ENCODE assay signal across 22 cellular contexts in genomic region chr5:76174101-76174500, GRCh38.
DNase-seq lines count a peak whose midpoint lies in the region; ATAC-seq and TF ChIP-seq lines count a peak whose summit lies in the region.
"Had no signal": no experiment of that assay in that cellular context is flagged by ENCODE, and none has a peak within 500 bp of the region (broad histone marks: within the 10 kb centered on the region; RNA-seq: fewer than 3 reads in every experiment).

No MANE protein-coding gene starts in this region.

- H3K4me1 ChIP-seq in mucosa of descending colon (ENCODE audit: low read depth), result no peaks in the 10 kb centered on the region
- H3K4me1 ChIP-seq: SJSA1 had no signal

- ATAC-seq in natural killer cell, result peak; percentile 40 to 70 (median 54)
- no peak for ATAC-seq in natural killer cell treated with Interleukin-12 subunit alpha and Interleukin-12 subunit beta and Interleukin-15 and Interleukin-18, amount 100 ng/mL, for 72 hours
- peak in 3 of 4 experiments; percentile 49 to 71 (median 56) for ATAC-seq in T-cell (replicated peaks in 1 of 4)
- peak; percentile 44 for ATAC-seq in mucosa of descending colon
- ATAC-seq in HG03097 (IDR thresholded peaks at IDR 0.05; ENCODE audit: low FRiP score, unreplicated experiment), result no peak
- ATAC-seq: Right ventricle myocardium inferior had no signal

- DNase-seq in natural killer cell (no peak), T-cell (no peak), mucosa of descending colon (no peak), germinal center (ENCODE audit: low spot score) (no peak), SKM-1 treated with dmso at 0.1 percent for 144 hours (lab: John Stamatoyannopoulos, UW; ENCODE audit: unreplicated experiment) (no peak), NCI-H1092 treated with DMSO at 0.1 percent for 48 hours (lab: John Stamatoyannopoulos, UW) (no peak)
- DNase-seq in natural killer cell treated with Interleukin-12 subunit alpha and Interleukin-12 subunit beta and Interleukin-15 and Interleukin-18, amount 100 ng/mL, for 72 hours (ENCODE audit: low spot score), result no peak
- DNase-seq: 8988T, AML-193, DMS79, H9, HFFc6, KBM-7, MM.1S, NCI-H1048, NCI-H2081, NCI-H2171, NCI-H345, NCI-H524 treated with DMSO at 0.1 percent for 48 hours had no signal

- peaks cover 7 to 22% of the 10 kb centered on the region in 2 donors for H3K4me1 Mint-ChIP-seq in natural killer cell
- peaks cover 6 to 37% of the 10 kb centered on the region in 2 donors for H3K4me1 Mint-ChIP-seq in natural killer cell treated with Interleukin-12 subunit alpha and Interleukin-12 subunit beta and Interleukin-15 and Interleukin-18, amount 100 ng/mL, for 72 hours (ENCODE audit: low read depth in 2 of 2)
- peaks cover 19 to 28% (median 20%) of the 10 kb centered on the region in 3 donors for H3K4me1 Mint-ChIP-seq in T-cell

- CTCF ChIA-PET in T-cell (lab: Charles Lee), result interaction anchor here (1.2 to 2.9 kb wide), 6 partner anchors 8 to 410 kb away, joined by 4 to 24 read pairs (median 6); no protein-coding TSS in a partner anchor

- no peak overlapping the region for H3K4me3 ChIP-seq in mucosa of descending colon
- H3K4me3 ChIP-seq: SJSA1 had no signal

- no peaks in the 10 kb centered on the region for H3K9me3 ChIP-seq in mucosa of descending colon
- H3K9me3 ChIP-seq: SJSA1 had no signal

- no peak overlapping the region for H3K4me3 Mint-ChIP-seq in natural killer cell
- H3K4me3 Mint-ChIP-seq in natural killer cell treated with Interleukin-12 subunit alpha and Interleukin-12 subunit beta and Interleukin-15 and Interleukin-18, amount 100 ng/mL, for 72 hours, result no peak overlapping the region
- H3K4me3 Mint-ChIP-seq in T-cell, result no peak overlapping the region
- H3K4me3 Mint-ChIP-seq: H9, HFFc6 had no signal

- H3K36me3 Mint-ChIP-seq in natural killer cell (no peaks in the 10 kb centered on the region), T-cell (no peaks in the 10 kb centered on the region)
- H3K36me3 Mint-ChIP-seq in natural killer cell treated with Interleukin-12 subunit alpha and Interleukin-12 subunit beta and Interleukin-15 and Interleukin-18, amount 100 ng/mL, for 72 hours, result no peaks in the 10 kb centered on the region

- no peak overlapping the region for H3K27ac Mint-ChIP-seq in natural killer cell
- H3K27ac Mint-ChIP-seq in natural killer cell treated with Interleukin-12 subunit alpha and Interleukin-12 subunit beta and Interleukin-15 and Interleukin-18, amount 100 ng/mL, for 72 hours, result peak overlapping the region in 1 of 2 donors; percentile 88
- no peak overlapping the region for H3K27ac Mint-ChIP-seq in T-cell
- H3K27ac Mint-ChIP-seq: H9, HFFc6 had no signal

- no peaks in the 10 kb centered on the region for H3K36me3 ChIP-seq in mucosa of descending colon (ENCODE audit: low read depth)
- H3K36me3 ChIP-seq: SJSA1 had no signal

- peaks cover 0 to 2% of the 10 kb centered on the region in 2 donors for H3K27me3 Mint-ChIP-seq in natural killer cell (ENCODE audit: low read depth in 2 of 2)
- no peaks in the 10 kb centered on the region for H3K27me3 Mint-ChIP-seq in natural killer cell treated with Interleukin-12 subunit alpha and Interleukin-12 subunit beta and Interleukin-15 and Interleukin-18, amount 100 ng/mL, for 72 hours
- H3K27me3 Mint-ChIP-seq in T-cell, result peaks cover 2 to 3% of the 10 kb centered on the region in 2 donors

- H3K9me3 Mint-ChIP-seq in natural killer cell (no peaks in the 10 kb centered on the region), T-cell (no peaks in the 10 kb centered on the region)
- no peaks in the 10 kb centered on the region for H3K9me3 Mint-ChIP-seq in natural killer cell treated with Interleukin-12 subunit alpha and Interleukin-12 subunit beta and Interleukin-15 and Interleukin-18, amount 100 ng/mL, for 72 hours
- H3K9me3 Mint-ChIP-seq: HFFc6 had no signal

- TF ChIP-seq CTCF in natural killer cell (IDR thresholded peaks at IDR 0.05) (no peak), mucosa of descending colon (IDR thresholded peaks at IDR 0.05) (no peak)

- POLR2A ChIA-PET in T-cell (lab: Charles Lee), result interaction anchor here in 1 of 2 donors (0.6 kb wide), 1 partner anchor 228 kb away, joined by 3 read pairs; no protein-coding TSS in a partner anchor

- intact Hi-C loops in natural killer cell (cut with micrococcal nuclease) (no loop called here), mucosa of descending colon (cut with DNase I, micrococcal nuclease) (no loop called here)

Comparison
In these comparisons a context has a peak if more than half of its experiments do, and no peak if none do; other contexts are left out.
1. ATAC-seq: peak in natural killer cell (3 of 3), T-cell (3 of 4) and mucosa of descending colon (single experiment); none in natural killer cell treated with Interleukin-12 subunit alpha and Interleukin-12 subunit beta and Interleukin-15 and Interleukin-18, amount 100 ng/mL, for 72 hours (0 of 2) and HG03097 (single experiment).